8 cellular contexts compared by ENCODE assay signal in the genomic region with DNA sequence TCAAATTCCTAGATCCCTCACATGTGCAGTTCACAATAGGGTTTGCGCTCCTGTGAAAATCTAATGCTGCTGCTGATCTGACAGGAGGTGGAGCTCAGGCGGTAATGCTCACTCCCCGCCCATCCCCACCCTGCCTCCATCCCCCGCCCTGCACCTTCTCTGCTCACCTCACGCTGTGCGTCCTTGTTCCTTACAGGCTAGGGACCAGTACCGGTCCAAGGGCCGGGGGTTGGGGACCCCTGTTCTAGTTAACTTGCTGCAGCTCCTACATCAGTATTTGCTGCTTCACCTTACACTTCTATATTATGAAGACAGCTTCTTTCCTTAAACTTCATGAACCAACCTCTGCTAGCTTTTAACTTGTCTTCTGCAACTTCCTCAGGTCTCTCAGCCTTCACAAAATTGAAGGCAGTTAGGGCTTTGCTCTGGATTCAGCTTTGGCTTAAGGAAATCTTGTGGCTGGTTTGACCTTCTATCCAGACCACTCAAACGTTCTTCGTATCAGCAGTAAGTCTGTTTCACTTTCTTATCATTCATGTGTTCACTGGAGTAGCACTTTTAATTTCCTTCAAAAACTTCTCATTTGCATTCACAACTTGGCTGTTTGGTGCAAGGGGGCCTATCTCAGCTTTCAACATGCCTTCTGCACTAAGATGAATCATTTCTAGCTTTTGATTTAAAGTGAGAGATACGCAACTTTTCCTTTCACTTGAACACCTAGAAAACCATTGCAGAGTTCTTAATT. TPM values are rescaled to one million over a fixed set of nuclear protein-coding genes. Genes with fewer than 3 reads are reported as not detected.
DNase-seq lines count a peak whose midpoint lies in the region; ATAC-seq and TF ChIP-seq lines count a peak whose summit lies in the region.

No MANE protein-coding gene starts in this region.

- peaks cover 0 to 43% (median 19%) of the 10 kb centered on the region in 4 donors for H3K4me1 ChIP-seq in tibial nerve

- no peaks in the 10 kb centered on the region for H3K36me3 ChIP-seq in tibial nerve

- H3K4me3 ChIP-seq in fibroblast of the aortic adventitia (ENCODE audit: low read depth, low read length) (peak overlapping the region; percentile 56), tibial nerve (peak overlapping the region; percentile 54 to 97 (median 84))

- ATAC-seq in GM21786 (IDR thresholded peaks at IDR 0.05; ENCODE audit: unreplicated experiment) (peak; percentile 48), omental fat pad (ENCODE audit: low FRiP score) (peak; percentile 23), HG03457 (IDR thresholded peaks at IDR 0.05; ENCODE audit: unreplicated experiment) (no peak)

- peak overlapping the region; percentile 46 to 99 (median 96) for H3K27ac ChIP-seq in tibial nerve

- no peak for TF ChIP-seq POLR2A in tibial nerve (IDR thresholded peaks at IDR 0.05)

- 20 to 25% methylated on average over 11 of the region's 11 CpGs for WGBS in tibial nerve, 2 donors

- TF ChIP-seq CTCF in fibroblast of the aortic adventitia (IDR thresholded peaks at IDR 0.05; ENCODE audit: insufficient read depth, low read length) (no peak), omental fat pad (IDR thresholded peaks at IDR 0.05) (no peak), tibial nerve (IDR thresholded peaks at IDR 0.05) (no peak)

- no peak for TF ChIP-seq EP300 in tibial nerve (IDR thresholded peaks at IDR 0.05)

- in situ Hi-C loops in Caki2 (cut with HindIII; ENCODE audit: low pct_unique_long_range_greater_than_20kb, low sequenced_read_pairs), result no loop called here

- no peaks in the 10 kb centered on the region for H3K27me3 ChIP-seq in tibial nerve

- H3K9me3 ChIP-seq in tibial nerve, result no peaks in the 10 kb centered on the region

- peak; percentile 31 for DNase-seq in Caki2 (ENCODE audit: low read depth)
- DNase-seq in NCI-H510A treated with DMSO at 0.1 percent for 48 hours (lab: John Stamatoyannopoulos, UW), result peak; percentile 31
- DNase-seq in activated T-cell treated with anti-CD3 and anti-CD28 coated beads, Interleukin-2, amount 50 U/mL, for 1 hour, result peak; percentile 61
- peak; percentile 15 for DNase-seq in fibroblast of the aortic adventitia (ENCODE audit: low read depth)
- no peak for DNase-seq in omental fat pad (ENCODE audit: low spot score)
- no peak for DNase-seq in tibial nerve (ENCODE audit: low spot score in 2 of 2)

RNA-seq across cellular contexts. Expression of gene TNKS2, which starts 1.7 kb away (rescaled TPM):
- 11.8 and 13.7 TPM in 2 replicates for total RNA-seq in Caki2 (2014; rRNA removed; shearing (Covaris generic); ENCODE audit: low replicate concordance)
- total RNA-seq in fibroblast of the aortic adventitia (ENCODE audit: low replicate concordance) (41.5 and 51.2 TPM in 2 replicates), omental fat pad (10 to 100 TPM; 37.6 to 52.8 (median 43.8) TPM), tibial nerve (10 to 100 TPM; 47.7 to 60.7 (median 54.0) TPM)

Comparison
In these comparisons a context has a peak if more than half of its experiments do, and no peak if none do; other contexts are left out.
1. DNase-seq: peak in Caki2 (single experiment), NCI-H510A treated with DMSO at 0.1 percent for 48 hours (single experiment), activated T-cell treated with anti-CD3 and anti-CD28 coated beads, Interleukin-2, amount 50 U/mL, for 1 hour (single experiment) and fibroblast of the aortic adventitia (single experiment); none in omental fat pad (single experiment) and tibial nerve (0 of 2).